16 cellular contexts compared by ENCODE assay signal in the genomic region with DNA sequence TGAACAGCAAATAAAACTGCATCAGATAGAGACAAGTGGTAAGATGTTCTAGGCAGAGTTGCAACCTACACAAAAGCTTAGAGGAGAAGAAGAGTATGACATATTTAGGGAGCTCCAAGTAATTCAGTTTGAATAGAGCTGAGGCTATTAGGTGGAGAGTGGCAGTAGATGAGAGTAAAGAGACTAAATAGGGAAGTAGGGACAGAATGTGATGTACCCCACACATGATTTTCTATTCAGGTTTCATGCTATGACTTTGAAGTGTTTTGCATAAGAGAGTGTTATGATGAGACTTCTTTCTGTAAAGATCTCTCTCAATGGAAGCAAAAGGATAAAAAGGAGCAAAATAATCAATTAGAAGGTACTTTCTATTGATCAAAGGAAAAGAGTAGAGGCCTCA.
DNase-seq lines count a peak whose midpoint lies in the region; ATAC-seq and TF ChIP-seq lines count a peak whose summit lies in the region.
"Had no signal": no experiment of that assay in that cellular context is flagged by ENCODE, and none has a peak within 500 bp of the region (broad histone marks: within the 10 kb centered on the region; RNA-seq: fewer than 3 reads in every experiment).

No MANE protein-coding gene starts in this region.

- H3K4me3 ChIP-seq in OCI-LY3 (ENCODE audit: low read length) (peak overlapping the region; percentile 17; the same call in 1 of the 2 replicates), Karpas-422 (ENCODE audit: low read length) (no peak overlapping the region)
- H3K4me3 ChIP-seq: esophagus muscularis mucosa, tibial artery had no signal

- H3K79me2 ChIP-seq in OCI-LY3 (ENCODE audit: low read length) (no peaks in the 10 kb centered on the region), Karpas-422 (ENCODE audit: low read length) (no peaks in the 10 kb centered on the region)

- H4K20me1 ChIP-seq in OCI-LY3 (ENCODE audit: insufficient read depth, low read length) (no peaks in the 10 kb centered on the region), Karpas-422 (ENCODE audit: insufficient read depth, low read depth, low read length) (no peaks in the 10 kb centered on the region)

- no peak overlapping the region for H3K9ac ChIP-seq in OCI-LY3 (ENCODE audit: low read length)
- H3K9ac ChIP-seq in Karpas-422 (ENCODE audit: low read length), result no peak overlapping the region

- H3K36me3 ChIP-seq in OCI-LY3 (replicated peaks; ENCODE audit: low read depth, low read length), result peaks cover 3% of the 10 kb centered on the region
- H3K36me3 ChIP-seq in Karpas-422 (ENCODE audit: insufficient read depth, low read length), result no peaks in the 10 kb centered on the region
- H3K36me3 ChIP-seq: esophagus muscularis mucosa, tibial artery had no signal

- ATAC-seq in GM18909 (IDR thresholded peaks at IDR 0.05; ENCODE audit: poor library complexity, unreplicated experiment) (peak; percentile 72), GM21528 (IDR thresholded peaks at IDR 0.05; ENCODE audit: low FRiP score, unreplicated experiment) (peak; percentile 75), HG02981 (IDR thresholded peaks at IDR 0.05; ENCODE audit: unreplicated experiment) (peak; percentile 95)

- peaks cover 20% of the 10 kb centered on the region for H3K4me1 ChIP-seq in OCI-LY3 (ENCODE audit: low read length)
- H3K4me1 ChIP-seq in Karpas-422 (ENCODE audit: low read length), result no peaks in the 10 kb centered on the region
- H3K4me1 ChIP-seq: esophagus muscularis mucosa, tibial artery had no signal

- no peaks in the 10 kb centered on the region for H3K9me3 ChIP-seq in OCI-LY3 (ENCODE audit: insufficient read depth, low read length)
- peaks cover 7% of the 10 kb centered on the region; the same call in 1 of the 2 replicates for H3K9me3 ChIP-seq in Karpas-422 (ENCODE audit: low read length)
- H3K9me3 ChIP-seq: esophagus muscularis mucosa, tibial artery had no signal

- DNase-seq in cerebellar cortex (ENCODE audit: low spot score), result no peak
- DNase-seq in Karpas-422, result no peak
- DNase-seq in cerebellar nuclear complex (lab: John Stamatoyannopoulos, UW), result no peak
- DNase-seq: activated gamma-delta T cell treated with Interleukin-2 at 50 U/mL for 16 hours; head of caudate nucleus; KBM-7; NCI-H1417 treated with DMSO at 0.1 percent for 48 hours; NCI-H510A treated with DMSO at 0.1 percent for 48 hours; stimulated activated CD8-positive, alpha-beta memory T cell treated with anti-CD3 and anti-CD28 coated beads, Interleukin-4, amount 100 ng/mL, for 48 hours; tibial artery had no signal

- H2AFZ ChIP-seq in OCI-LY3 (ENCODE audit: low read depth, low read length) (no peak overlapping the region), Karpas-422 (ENCODE audit: low read length) (no peak overlapping the region)

- H3K4me2 ChIP-seq in OCI-LY3 (ENCODE audit: low read length) (peak overlapping the region; percentile 49), Karpas-422 (ENCODE audit: low read depth, low read length, poor library complexity, severe bottlenecking) (no peak overlapping the region)

- H3K27me3 ChIP-seq in OCI-LY3 (ENCODE audit: low read depth, low read length), result no peaks in the 10 kb centered on the region
- H3K27me3 ChIP-seq in Karpas-422 (ENCODE audit: low read length), result no peaks in the 10 kb centered on the region
- H3K27me3 ChIP-seq: esophagus muscularis mucosa, tibial artery had no signal

- no peak for TF ChIP-seq CTCF in OCI-LY3 (IDR thresholded peaks at IDR 0.05; ENCODE audit: low read depth, low read length)

- H3K27ac ChIP-seq in OCI-LY3 (ENCODE audit: low read length) (peak overlapping the region; percentile 43), Karpas-422 (ENCODE audit: low read length) (no peak overlapping the region)
- H3K27ac ChIP-seq: esophagus muscularis mucosa, tibial artery, VCaP had no signal

- 0 out of 2 replicates have a peak, but pooled peaks cover 3% of the 10 kb centered on the region for H3K9me2 ChIP-seq in Karpas-422 (replicated peaks; ENCODE audit: insufficient read depth, low read length)
